In genomic region chr19:38057954-38058690, GRCh38 we compare ENCODE assay signal across 8 cellular contexts.
A peak's percentile ranks its signal among the peaks of the same experiment; 100 is the strongest.
DNase-seq lines count a peak whose midpoint lies in the region; ATAC-seq and TF ChIP-seq lines count a peak whose summit lies in the region.

No MANE protein-coding gene starts in this region.

- H2AFZ ChIP-seq in neuronal stem cell (ENCODE audit: low read length) = no peak overlapping the region

- H2AK5ac ChIP-seq in neuronal stem cell (ENCODE audit: low read depth, low read length) = no peak overlapping the region

- peak overlapping the region; percentile 61 for H3K18ac ChIP-seq in neuronal stem cell (ENCODE audit: low read length)

- no peaks in the 10 kb centered on the region for H3K9me3 Mint-ChIP-seq in activated CD8-positive, alpha-beta T cell treated with anti-CD3 and anti-CD28 coated beads for 36 hours
- no peaks in the 10 kb centered on the region for H3K9me3 Mint-ChIP-seq in effector memory CD8-positive, alpha-beta T cell

- no peaks in the 10 kb centered on the region for H3K36me3 Mint-ChIP-seq in activated CD8-positive, alpha-beta T cell treated with anti-CD3 and anti-CD28 coated beads for 36 hours (ENCODE audit: low read depth)
- no peaks in the 10 kb centered on the region for H3K36me3 Mint-ChIP-seq in effector memory CD8-positive, alpha-beta T cell (ENCODE audit: insufficient read depth)

- POLR2A ChIA-PET in activated CD8-positive, alpha-beta T cell treated with anti-CD3 and anti-CD28 coated beads for 36 hours (lab: Charles Lee) = no interaction called here

- CTCF ChIA-PET in activated CD8-positive, alpha-beta T cell treated with anti-CD3 and anti-CD28 coated beads for 36 hours (lab: Charles Lee) = interaction anchor here (1.9 kb wide), 1 partner anchor 77 kb away, joined by 4 read pairs; no protein-coding TSS in a partner anchor

- no peaks in the 10 kb centered on the region for H3K27me3 Mint-ChIP-seq in activated CD8-positive, alpha-beta T cell treated with anti-CD3 and anti-CD28 coated beads for 36 hours
- H3K27me3 Mint-ChIP-seq in effector memory CD8-positive, alpha-beta T cell = no peaks in the 10 kb centered on the region

- no peak overlapping the region for H2BK5ac ChIP-seq in neuronal stem cell (ENCODE audit: low read length)

- H4K8ac ChIP-seq in neuronal stem cell (ENCODE audit: low read depth, low read length) = no peak overlapping the region

- peaks cover 5% of the 10 kb centered on the region for H3K79me1 ChIP-seq in neuronal stem cell (ENCODE audit: low read depth, low read length)

- H3K27ac ChIP-seq in neuronal stem cell (replicated peaks; ENCODE audit: low read length) = no peak overlapping the region

- no peak overlapping the region for H3K14ac ChIP-seq in neuronal stem cell (ENCODE audit: low read length)

- no peak overlapping the region for H3K9ac ChIP-seq in neuronal stem cell (ENCODE audit: low read depth, low read length, poor library complexity)

- H3K36me3 ChIP-seq in neuronal stem cell (replicated peaks in 1 of 2; ENCODE audit: control insufficient read depth in 2 of 2, insufficient read depth in 2 of 2, low read length in 2 of 2) = peaks cover 0 to 4% of the 10 kb centered on the region in 2 donors

- no CpG with 5 or more reads among the region's 11 CpGs for WGBS in neuronal stem cell (ENCODE audit: extremely low coverage in 2 of 2, insufficient read length in 2 of 2, insufficient replicate concordance in 1 of 2), 2 donors

- H3K4me3 Mint-ChIP-seq in activated CD8-positive, alpha-beta T cell treated with anti-CD3 and anti-CD28 coated beads for 36 hours = no peak overlapping the region
- no peak overlapping the region for H3K4me3 Mint-ChIP-seq in effector memory CD8-positive, alpha-beta T cell

- no peak overlapping the region for H3K4me2 ChIP-seq in neuronal stem cell (ENCODE audit: insufficient read depth, low read length, poor library complexity, severe bottlenecking)

- no peak overlapping the region for H3K23ac ChIP-seq in neuronal stem cell (ENCODE audit: low read depth, low read length, poor library complexity)

- H3K4me3 ChIP-seq in neuronal stem cell (ENCODE audit: low read length in 2 of 2) = no peak overlapping the region

- no peak for TF ChIP-seq CTCF in activated CD8-positive, alpha-beta T cell treated with anti-CD3 and anti-CD28 coated beads for 36 hours (IDR thresholded peaks at IDR 0.05)

- ATAC-seq in activated CD8-positive, alpha-beta T cell treated with anti-CD3 and anti-CD28 coated beads for 36 hours = no peak
- no peak for ATAC-seq in HG03432 (IDR thresholded peaks at IDR 0.05; ENCODE audit: unreplicated experiment)
- ATAC-seq in effector memory CD8-positive, alpha-beta T cell (replicated peaks) = no peak
- ATAC-seq in HG02588 (IDR thresholded peaks at IDR 0.05; ENCODE audit: unreplicated experiment) = no peak

- peak; percentile 98 for DNase-seq in DMS53 treated with DMSO at 0.1 percent for 48 hours (lab: John Stamatoyannopoulos, UW; ENCODE audit: unreplicated experiment)
- DNase-seq in NCI-H2107 (lab: John Stamatoyannopoulos, UW) = peak; percentile 60
- no peak for DNase-seq in activated CD8-positive, alpha-beta T cell treated with anti-CD3 and anti-CD28 coated beads for 36 hours
- no peak for DNase-seq in neuronal stem cell (ENCODE audit: low spot score)
- no peak for DNase-seq in stimulated activated CD4-positive, alpha-beta T cell treated with anti-CD3 and anti-CD28 coated beads, Interleukin-4, amount 100 ng/mL, for 24 hours
- DNase-seq in effector memory CD8-positive, alpha-beta T cell = no peak

- H3K4me1 Mint-ChIP-seq in activated CD8-positive, alpha-beta T cell treated with anti-CD3 and anti-CD28 coated beads for 36 hours (ENCODE audit: low read depth) = peaks cover 16% of the 10 kb centered on the region
- H3K4me1 Mint-ChIP-seq in effector memory CD8-positive, alpha-beta T cell (ENCODE audit: low read depth in 2 of 2) = peaks cover 4 to 17% of the 10 kb centered on the region in 2 donors

- H3K4ac ChIP-seq in neuronal stem cell (ENCODE audit: low read length) = no peak overlapping the region

- no peak overlapping the region for H2BK120ac ChIP-seq in neuronal stem cell (ENCODE audit: low read depth, low read length)

- peaks cover 13 to 27% of the 10 kb centered on the region in 2 donors for H3K4me1 ChIP-seq in neuronal stem cell (ENCODE audit: control insufficient read depth in 2 of 2, insufficient read depth in 1 of 2, low read depth in 1 of 2, low read length in 2 of 2)

- no peak overlapping the region for H4K91ac ChIP-seq in neuronal stem cell (ENCODE audit: low read depth, low read length, poor library complexity)

- H3K27ac Mint-ChIP-seq in activated CD8-positive, alpha-beta T cell treated with anti-CD3 and anti-CD28 coated beads for 36 hours = peak overlapping the region; percentile 42
- no peak overlapping the region for H3K27ac Mint-ChIP-seq in effector memory CD8-positive, alpha-beta T cell

- no peaks in the 10 kb centered on the region for H3K27me3 ChIP-seq in neuronal stem cell (ENCODE audit: control insufficient read depth in 3 of 3, insufficient read depth in 3 of 3, low read depth in 1 of 3, low read length in 3 of 3)

- H2BK12ac ChIP-seq in neuronal stem cell (ENCODE audit: low read length) = no peak overlapping the region

- H3K9me3 ChIP-seq in neuronal stem cell (replicated peaks in 1 of 2; ENCODE audit: control insufficient read depth in 2 of 2, insufficient read depth in 1 of 2, low read depth in 1 of 2, low read length in 2 of 2) = no peaks in the 10 kb centered on the region

- no peak overlapping the region for H2BK15ac ChIP-seq in neuronal stem cell (ENCODE audit: low read length)

- intact Hi-C loops in activated CD8-positive, alpha-beta T cell treated with anti-CD3 and anti-CD28 coated beads for 36 hours (cut with micrococcal nuclease) = no loop called here

Comparison
In these comparisons a context has a peak if more than half of its experiments do, and no peak if none do; other contexts are left out.
1. DNase-seq: peak in DMS53 treated with DMSO at 0.1 percent for 48 hours (single experiment) and NCI-H2107 (single experiment); none in activated CD8-positive, alpha-beta T cell treated with anti-CD3 and anti-CD28 coated beads for 36 hours (single experiment), neuronal stem cell (single experiment), stimulated activated CD4-positive, alpha-beta T cell treated with anti-CD3 and anti-CD28 coated beads, Interleukin-4, amount 100 ng/mL, for 24 hours (single experiment) and effector memory CD8-positive, alpha-beta T cell (0 of 3).